18 cellular contexts compared by ENCODE assay signal in genomic region chr9:136381966-136382513, GRCh38. TPM values are rescaled to one million over a fixed set of nuclear protein-coding genes. Genes with fewer than 3 reads are reported as not detected.
DNase-seq lines count a peak whose midpoint lies in the region; ATAC-seq, FAIRE-seq and TF ChIP-seq lines count a peak whose summit lies in the region.
"Had no signal": no experiment of that assay in that cellular context is flagged by ENCODE, and none has a peak within 500 bp of the region (broad histone marks: within the 10 kb centered on the region; RNA-seq: fewer than 3 reads in every experiment).

No MANE protein-coding gene starts in this region.

- H3K36me3 ChIP-seq in K562 (ENCODE audit: control insufficient read depth, insufficient read depth, low read length), result peaks cover 94% of the 10 kb centered on the region; the same call in 2 of the 3 replicates

- H3K79me2 ChIP-seq in K562 (ENCODE audit: control insufficient read depth, insufficient read depth, low read length), result no peaks in the 10 kb centered on the region

- no peak overlapping the region for H3K9ac ChIP-seq in K562 (ENCODE audit: insufficient read depth in 1 of 2, low read depth in 2 of 2, low read length in 2 of 2)
- H3K9ac ChIP-seq: KMS-11 had no signal

- no peak for TF ChIP-seq EP300 in K562 (IDR thresholded peaks at IDR 0.05; ENCODE audit: low read length)

- no peak overlapping the region for H3K27ac ChIP-seq in K562 (ENCODE audit: extremely low read depth, low read depth, low read length)
- H3K27ac ChIP-seq: C4-2B, KMS-11, SK-N-MC had no signal

- ATAC-seq in K562, result no peak

- intact Hi-C loops in K562 (cut with micrococcal nuclease), result no loop called here

- no peak for TF ChIP-seq POLR2A in K562 (conservative IDR thresholded peaks at IDR 0.05)

- FAIRE-seq in K562 (lab: Jason Lieb, UNC), result no peak
- FAIRE-seq: D721Med, H54, RCC 7860 had no signal

- CTCF ChIA-PET in K562 (lab: Yijun Ruan, JAX; ENCODE audit: low intra/inter-chr PET ratio), result no interaction called here

- peaks cover 0 to 29% of the 10 kb centered on the region in 2 experiments; a peak in 1 of 5 replicates for H3K4me1 ChIP-seq in K562 (replicated peaks in 1 of 2; ENCODE audit: control insufficient read depth in 2 of 2, insufficient read depth in 2 of 2, low read length in 2 of 2)

- no peak for TF ChIP-seq RAD21 in K562 (CRISPR knock-in tag; conservative IDR thresholded peaks at IDR 0.05 in 1 of 2, IDR thresholded peaks at IDR 0.05 in 1 of 2)

- H3K4me2 ChIP-seq in K562 (ENCODE audit: insufficient read depth, low read length), result no peak overlapping the region
- H3K4me2 ChIP-seq: KMS-11 had no signal

- no peaks in the 10 kb centered on the region for H3K9me1 ChIP-seq in K562 (ENCODE audit: control insufficient read depth, insufficient read depth, low read length)

- in situ Hi-C loops in K562 (cut with MboI), result no loop called here

- no peak for DNase-seq in K562 (ENCODE audit: extremely low read depth in 1 of 4, low spot score in 3 of 4)
- peak; percentile 58 for DNase-seq in putamen (ENCODE audit: low spot score)
- DNase-seq in GM19240 (ENCODE audit: insufficient read length, low spot score), result no peak
- DNase-seq: ACHN, HFFc6, MV-4-11, NCI-H1417, NCI-H187, NCI-H2107, NCI-H2227 treated with DMSO at 0.1 percent for 48 hours, NCI-H510A treated with DMSO at 0.1 percent for 48 hours, NCI-H774 had no signal

- H3K4me3 ChIP-seq in K562, result no peak overlapping the region
- H3K4me3 ChIP-seq: SK-N-MC had no signal

- TF ChIP-seq CTCF in K562 (IDR thresholded peaks at IDR 0.05 in 2 of 3, conservative IDR thresholded peaks at IDR 0.05 in 1 of 3; ENCODE audit: insufficient read depth in 2 of 3, low read depth in 1 of 3, low read length in 3 of 3), result no peak

- POLR2A ChIA-PET in K562 (lab: Yijun Ruan, JAX), result interaction anchor here (1.3 kb wide), 2 partner anchors 7 to 19 kb away, joined by 4 to 5 read pairs; no protein-coding TSS in a partner anchor

- no TSS peak for BruUV-seq in K562 (replicated peaks; lab: Mats Ljungman, UMichigan)

- no peaks in the 10 kb centered on the region for H4K20me1 ChIP-seq in K562 (replicated peaks; ENCODE audit: control insufficient read depth, insufficient read depth, low read length)

- no peaks in the 10 kb centered on the region for H3K9me3 ChIP-seq in K562 (replicated peaks; ENCODE audit: control insufficient read depth, insufficient read depth, low read depth, low read length)

- H3K27me3 ChIP-seq in K562 (ENCODE audit: control insufficient read depth in 2 of 2, insufficient read depth in 2 of 2, low read length in 2 of 2), result no peaks in the 10 kb centered on the region

- no peak overlapping the region for H2AFZ ChIP-seq in K562 (ENCODE audit: low read depth, low read length)

- WGBS in K562 (ENCODE audit: insufficient coverage, low coverage, missing lambda C conversion rate), result 95% methylated on average over 16 of the region's 25 CpGs

RNA-seq across cellular contexts. Expression of gene CARD9, which starts 8.6 kb away (rescaled TPM):
- 37.4 and 149 TPM in 2 replicates for total RNA-seq in K562 (2011; cell fraction: chromatin; rRNA removed; ENCODE audit: low replicate concordance)
- 92.6 and 92.9 TPM in 2 replicates for total RNA-seq in K562 (2011; cell fraction: nucleolus; rRNA removed)
- 39.7 and 46.5 TPM in 2 replicates for total RNA-seq in K562 (2011; cell fraction: nucleoplasm; rRNA removed)
- total RNA-seq in K562 (2014; rRNA removed) (37.6 and 40.1 TPM in 2 replicates), K562 (2014; rRNA removed; fragmentation: Illumina TruSeq; extraction: Trizol) (3.5 and 3.6 TPM in 2 replicates), K562 (2015; rRNA removed; fragmentation: Illumina TruSeq; extraction: Trizol) (14.6 and 15.8 TPM in 2 replicates), K562 (2021) (35.6 and 42.7 TPM in 2 replicates)
- polyA plus RNA-seq in K562 (2011; rRNA removed) (9.7 and 27.8 TPM in 2 replicates), K562 (2014; fragmentation: Illumina TruSeq; extraction: Trizol) (4.7 and 13.2 TPM in 2 replicates), K562 (2014; fragmentation: Nextera tagmentation; extraction: Ambion mirVana) (1 to 10 TPM; 1.7 to 2.0 TPM), K562 (2014; rRNA removed) (40.4 and 53.0 TPM in 2 replicates)
- 10.5 and 13.4 TPM in 2 replicates for polyA plus RNA-seq in K562 (2011; cell fraction: cytosol; rRNA removed)
- 231 and 234 TPM in 2 replicates for polyA plus RNA-seq in K562 (2011; cell fraction: nucleus; rRNA removed)
- polyA plus RNA-seq in K562 (2012), result 21.9 and 61.0 TPM in 2 replicates
- polyA minus RNA-seq in K562 (2011; rRNA and poly(A)+ RNA removed), result 4.8 and 5.0 TPM in 2 replicates
- 7.2 and 12.8 TPM in 2 replicates for polyA minus RNA-seq in K562 (2011; cell fraction: cytosol; rRNA and poly(A)+ RNA removed)
- 25.8 and 55.4 TPM in 2 replicates for polyA minus RNA-seq in K562 (2011; cell fraction: nucleus; rRNA and poly(A)+ RNA removed)

RNA-seq across cellular contexts. Expression of gene SNAPC4, which starts 17.9 kb away (rescaled TPM):
- 42.9 and 79.4 TPM in 2 replicates for total RNA-seq in K562 (2011; cell fraction: chromatin; rRNA removed; ENCODE audit: low replicate concordance)
- 32.0 TPM in 2 replicates for total RNA-seq in K562 (2011; cell fraction: nucleolus; rRNA removed)
- total RNA-seq in K562 (2011; cell fraction: nucleoplasm; rRNA removed), result 23.1 and 26.3 TPM in 2 replicates
- total RNA-seq in K562 (2014; rRNA removed), result 14.4 and 15.8 TPM in 2 replicates
- total RNA-seq in K562 (2014; rRNA removed; fragmentation: Illumina TruSeq; extraction: Trizol), result 7.1 and 8.8 TPM in 2 replicates
- total RNA-seq in K562 (2015; rRNA removed; fragmentation: Illumina TruSeq; extraction: Trizol), result 9.3 and 11.1 TPM in 2 replicates
- 17.1 and 18.7 TPM in 2 replicates for total RNA-seq in K562 (2021)
- 4.4 and 4.5 TPM in 2 replicates for polyA plus RNA-seq in K562 (2011; rRNA removed)
- 3.2 and 7.4 TPM in 2 replicates for polyA plus RNA-seq in K562 (2011; cell fraction: cytosol; rRNA removed)
- 16.1 and 32.6 TPM in 2 replicates for polyA plus RNA-seq in K562 (2011; cell fraction: nucleus; rRNA removed)
- 9.7 and 10.5 TPM in 2 replicates for polyA plus RNA-seq in K562 (2012)
- polyA plus RNA-seq in K562 (2014; fragmentation: Illumina TruSeq; extraction: Trizol), result 8.8 and 9.0 TPM in 2 replicates
- polyA plus RNA-seq in K562 (2014; fragmentation: Nextera tagmentation; extraction: Ambion mirVana), result under 1 TPM; 0.21 to 0.46 TPM
- 18.7 and 21.8 TPM in 2 replicates for polyA plus RNA-seq in K562 (2014; rRNA removed)
- polyA minus RNA-seq in K562 (2011; rRNA and poly(A)+ RNA removed), result 6.7 and 10.2 TPM in 2 replicates
- 6.1 and 7.4 TPM in 2 replicates for polyA minus RNA-seq in K562 (2011; cell fraction: cytosol; rRNA and poly(A)+ RNA removed)
- 8.3 and 11.7 TPM in 2 replicates for polyA minus RNA-seq in K562 (2011; cell fraction: nucleus; rRNA and poly(A)+ RNA removed)

RNA-seq across cellular contexts. Expression of gene DNLZ, which starts 18.5 kb away (rescaled TPM):
- total RNA-seq in K562 (2011; cell fraction: chromatin; rRNA removed; ENCODE audit: low replicate concordance), result 3.5 and 12.0 TPM in 2 replicates
- total RNA-seq in K562 (2011; cell fraction: nucleolus; rRNA removed), result 9.3 and 11.7 TPM in 2 replicates
- total RNA-seq in K562 (2011; cell fraction: nucleoplasm; rRNA removed), result 3.4 and 4.8 TPM in 2 replicates
- total RNA-seq in K562 (2014; rRNA removed) (44.6 and 56.7 TPM in 2 replicates), K562 (2014; rRNA removed; fragmentation: Illumina TruSeq; extraction: Trizol) (2.2 and 3.4 TPM in 2 replicates), K562 (2015; rRNA removed; fragmentation: Illumina TruSeq; extraction: Trizol) (10.0 and 10.8 TPM in 2 replicates), K562 (2021) (25.6 and 25.8 TPM in 2 replicates)
- polyA plus RNA-seq in K562 (2011; rRNA removed) (3.1 and 3.2 TPM in 2 replicates), K562 (2014; fragmentation: Illumina TruSeq; extraction: Trizol) (2.2 and 4.2 TPM in 2 replicates), K562 (2014; fragmentation: Nextera tagmentation; extraction: Ambion mirVana) (under 1 TPM; 0.17 to 0.36 TPM), K562 (2014; rRNA removed) (22.1 and 29.8 TPM in 2 replicates)
- polyA plus RNA-seq in K562 (2011; cell fraction: cytosol; rRNA removed), result 7.6 and 27.3 TPM in 2 replicates
- 4.2 and 7.4 TPM in 2 replicates for polyA plus RNA-seq in K562 (2011; cell fraction: nucleus; rRNA removed)
- polyA plus RNA-seq in K562 (2012), result 8.5 and 15.9 TPM in 2 replicates
- 0.28 TPM in 1 of 2 replicates, not detected in the other for polyA minus RNA-seq in K562 (2011; rRNA and poly(A)+ RNA removed)
- polyA minus RNA-seq in K562 (2011; cell fraction: cytosol; rRNA and poly(A)+ RNA removed), result 2.6 and 3.4 TPM in 2 replicates
- polyA minus RNA-seq in K562 (2011; cell fraction: nucleus; rRNA and poly(A)+ RNA removed), result 2.9 and 3.6 TPM in 2 replicates

RNA-seq across cellular contexts. Expression of gene ENTR1, which starts 28.4 kb away (rescaled TPM):
- total RNA-seq in K562 (2011; cell fraction: chromatin; rRNA removed; ENCODE audit: low replicate concordance), result 129 and 278 TPM in 2 replicates
- total RNA-seq in K562 (2011; cell fraction: nucleolus; rRNA removed), result 185 and 197 TPM in 2 replicates
- 143 and 151 TPM in 2 replicates for total RNA-seq in K562 (2011; cell fraction: nucleoplasm; rRNA removed)
- 79.0 and 88.8 TPM in 2 replicates for total RNA-seq in K562 (2014; rRNA removed)
- 38.1 and 38.3 TPM in 2 replicates for total RNA-seq in K562 (2014; rRNA removed; fragmentation: Illumina TruSeq; extraction: Trizol)
- 61.3 and 65.5 TPM in 2 replicates for total RNA-seq in K562 (2015; rRNA removed; fragmentation: Illumina TruSeq; extraction: Trizol)
- total RNA-seq in K562 (2021), result 101 and 104 TPM in 2 replicates
- 77.3 and 92.6 TPM in 2 replicates for polyA plus RNA-seq in K562 (2011; rRNA removed)
- polyA plus RNA-seq in K562 (2011; cell fraction: cytosol; rRNA removed), result 45.3 and 59.9 TPM in 2 replicates
- 432 and 490 TPM in 2 replicates for polyA plus RNA-seq in K562 (2011; cell fraction: nucleus; rRNA removed)
- 54.6 and 62.9 TPM in 2 replicates for polyA plus RNA-seq in K562 (2012)
- polyA plus RNA-seq in K562 (2014; fragmentation: Illumina TruSeq; extraction: Trizol), result 72.6 and 75.9 TPM in 2 replicates
- 1 to 10 TPM; 6.7 to 9.6 TPM for polyA plus RNA-seq in K562 (2014; fragmentation: Nextera tagmentation; extraction: Ambion mirVana)
- polyA plus RNA-seq in K562 (2014; rRNA removed), result 106 and 108 TPM in 2 replicates
- polyA minus RNA-seq in K562 (2011; rRNA and poly(A)+ RNA removed), result 19.2 and 21.9 TPM in 2 replicates
- 33.9 and 46.1 TPM in 2 replicates for polyA minus RNA-seq in K562 (2011; cell fraction: cytosol; rRNA and poly(A)+ RNA removed)
- polyA minus RNA-seq in K562 (2011; cell fraction: nucleus; rRNA and poly(A)+ RNA removed), result 76.5 and 84.3 TPM in 2 replicates

RNA-seq across cellular contexts. Expression of gene PMPCA, which starts 28.4 kb away (rescaled TPM):
- 255 and 404 TPM in 2 replicates for total RNA-seq in K562 (2011; cell fraction: chromatin; rRNA removed; ENCODE audit: low replicate concordance)
- 209 and 247 TPM in 2 replicates for total RNA-seq in K562 (2011; cell fraction: nucleolus; rRNA removed)
- 203 and 214 TPM in 2 replicates for total RNA-seq in K562 (2011; cell fraction: nucleoplasm; rRNA removed)
- total RNA-seq in K562 (2014; rRNA removed) (86.6 and 111 TPM in 2 replicates), K562 (2014; rRNA removed; fragmentation: Illumina TruSeq; extraction: Trizol) (82.4 and 104 TPM in 2 replicates), K562 (2015; rRNA removed; fragmentation: Illumina TruSeq; extraction: Trizol) (66.6 and 67.5 TPM in 2 replicates), K562 (2021) (118 and 139 TPM in 2 replicates)
- polyA plus RNA-seq in K562 (2011; rRNA removed) (114 and 119 TPM in 2 replicates), K562 (2014; fragmentation: Illumina TruSeq; extraction: Trizol) (99.8 and 122 TPM in 2 replicates), K562 (2014; fragmentation: Nextera tagmentation; extraction: Ambion mirVana) (10 to 100 TPM; 23.9 to 30.0 TPM), K562 (2014; rRNA removed) (129 and 143 TPM in 2 replicates)
- polyA plus RNA-seq in K562 (2011; cell fraction: cytosol; rRNA removed), result 102 and 129 TPM in 2 replicates
- 346 and 387 TPM in 2 replicates for polyA plus RNA-seq in K562 (2011; cell fraction: nucleus; rRNA removed)
- 65.8 and 181 TPM in 2 replicates for polyA plus RNA-seq in K562 (2012)
- 81.4 and 83.2 TPM in 2 replicates for polyA minus RNA-seq in K562 (2011; rRNA and poly(A)+ RNA removed)
- 40.2 and 43.4 TPM in 2 replicates for polyA minus RNA-seq in K562 (2011; cell fraction: cytosol; rRNA and poly(A)+ RNA removed)
- 68.0 and 90.1 TPM in 2 replicates for polyA minus RNA-seq in K562 (2011; cell fraction: nucleus; rRNA and poly(A)+ RNA removed)
